1 cellular context compared by ENCODE assay signal in the genomic region with DNA sequence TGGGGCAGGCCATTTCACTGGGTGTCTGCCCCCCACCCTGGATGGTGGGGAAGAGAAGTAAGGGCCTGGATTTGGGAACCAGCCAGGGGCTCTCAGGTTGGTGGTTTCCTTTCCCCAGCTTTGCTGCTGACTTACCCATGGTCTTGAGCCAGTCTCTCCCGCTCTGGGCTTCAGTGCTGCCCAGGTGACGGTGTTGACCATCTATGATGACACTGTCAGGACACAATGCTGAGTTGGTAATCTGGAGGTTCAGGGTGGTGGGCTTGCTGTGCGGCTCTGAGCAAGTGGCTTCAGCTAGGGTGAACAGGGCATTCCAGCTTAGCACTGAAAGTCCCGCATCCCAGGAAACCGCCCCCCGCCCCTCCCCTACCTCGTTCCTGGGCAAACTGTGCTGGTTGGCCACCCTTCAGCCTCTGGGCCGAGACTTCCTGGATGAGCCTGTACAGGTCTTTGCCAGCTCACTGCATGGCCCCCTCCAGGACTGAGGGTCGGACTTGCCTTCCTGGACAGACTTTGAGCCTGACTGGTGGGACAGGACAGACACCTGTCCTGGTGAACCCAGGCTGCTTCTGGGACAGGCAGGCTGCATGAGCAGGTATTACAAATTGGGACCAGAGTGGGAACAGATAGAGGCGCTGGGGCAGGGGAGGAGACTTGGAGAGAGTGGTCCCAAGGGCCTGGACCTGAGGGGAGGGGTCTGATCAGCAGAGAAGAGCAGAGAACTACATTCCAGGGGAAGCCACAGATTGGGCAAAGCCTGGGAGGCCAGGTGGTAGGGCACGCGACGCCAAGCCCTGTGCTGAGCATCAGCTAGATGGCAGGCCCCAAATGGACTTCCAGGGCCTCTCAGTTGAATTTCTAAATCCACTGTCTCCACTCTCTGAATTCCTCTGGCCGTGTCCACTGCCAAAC.
TF ChIP-seq lines count a peak whose summit lies in the region.

No MANE protein-coding gene starts in this region.

TF ChIP-seq in IMR-90, 13 proteins besides CTCF, POLR2A, EP300 and RAD21:
- TF ChIP-seq MAFK (IDR thresholded peaks at IDR 0.05; ENCODE audit: low read depth, low read length) (no peak), FOS (IDR thresholded peaks at IDR 0.05; ENCODE audit: low read depth, low read length) (no peak), SMC3 (IDR thresholded peaks at IDR 0.05; ENCODE audit: low read depth, low read length) (no peak), RFX5 (IDR thresholded peaks at IDR 0.05; ENCODE audit: low read depth, low read length) (no peak), MAZ (IDR thresholded peaks at IDR 0.05; ENCODE audit: borderline replicate concordance, low read depth, low read length) (no peak), MXI1 (IDR thresholded peaks at IDR 0.05; ENCODE audit: borderline replicate concordance, low read depth, low read length) (no peak), BHLHE40 (IDR thresholded peaks at IDR 0.05; ENCODE audit: low read depth, low read length) (no peak), CHD1 (IDR thresholded peaks at IDR 0.05; ENCODE audit: low read depth, low read length) (no peak), CEBPB (IDR thresholded peaks at IDR 0.05; ENCODE audit: low read depth, low read length) (no peak), NFE2L2 (IDR thresholded peaks at IDR 0.05; ENCODE audit: low read depth, low read length) (no peak)
- TF ChIP-seq, protein P1, sequence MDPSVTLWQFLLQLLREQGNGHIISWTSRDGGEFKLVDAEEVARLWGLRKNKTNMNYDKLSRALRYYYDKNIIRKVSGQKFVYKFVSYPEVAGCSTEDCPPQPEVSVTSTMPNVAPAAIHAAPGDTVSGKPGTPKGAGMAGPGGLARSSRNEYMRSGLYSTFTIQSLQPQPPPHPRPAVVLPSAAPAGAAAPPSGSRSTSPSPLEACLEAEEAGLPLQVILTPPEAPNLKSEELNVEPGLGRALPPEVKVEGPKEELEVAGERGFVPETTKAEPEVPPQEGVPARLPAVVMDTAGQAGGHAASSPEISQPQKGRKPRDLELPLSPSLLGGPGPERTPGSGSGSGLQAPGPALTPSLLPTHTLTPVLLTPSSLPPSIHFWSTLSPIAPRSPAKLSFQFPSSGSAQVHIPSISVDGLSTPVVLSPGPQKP (IDR thresholded peaks at IDR 0.05; ENCODE audit: borderline replicate concordance, low read depth, low read length) = no peak
- TF ChIP-seq, protein P2, sequence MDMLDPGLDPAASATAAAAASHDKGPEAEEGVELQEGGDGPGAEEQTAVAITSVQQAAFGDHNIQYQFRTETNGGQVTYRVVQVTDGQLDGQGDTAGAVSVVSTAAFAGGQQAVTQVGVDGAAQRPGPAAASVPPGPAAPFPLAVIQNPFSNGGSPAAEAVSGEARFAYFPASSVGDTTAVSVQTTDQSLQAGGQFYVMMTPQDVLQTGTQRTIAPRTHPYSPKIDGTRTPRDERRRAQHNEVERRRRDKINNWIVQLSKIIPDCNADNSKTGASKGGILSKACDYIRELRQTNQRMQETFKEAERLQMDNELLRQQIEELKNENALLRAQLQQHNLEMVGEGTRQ (IDR thresholded peaks at IDR 0.05; ENCODE audit: low read depth, low read length) = no peak
